Comparison of ENCODE assay signal across 8 cellular contexts in the genomic region with DNA sequence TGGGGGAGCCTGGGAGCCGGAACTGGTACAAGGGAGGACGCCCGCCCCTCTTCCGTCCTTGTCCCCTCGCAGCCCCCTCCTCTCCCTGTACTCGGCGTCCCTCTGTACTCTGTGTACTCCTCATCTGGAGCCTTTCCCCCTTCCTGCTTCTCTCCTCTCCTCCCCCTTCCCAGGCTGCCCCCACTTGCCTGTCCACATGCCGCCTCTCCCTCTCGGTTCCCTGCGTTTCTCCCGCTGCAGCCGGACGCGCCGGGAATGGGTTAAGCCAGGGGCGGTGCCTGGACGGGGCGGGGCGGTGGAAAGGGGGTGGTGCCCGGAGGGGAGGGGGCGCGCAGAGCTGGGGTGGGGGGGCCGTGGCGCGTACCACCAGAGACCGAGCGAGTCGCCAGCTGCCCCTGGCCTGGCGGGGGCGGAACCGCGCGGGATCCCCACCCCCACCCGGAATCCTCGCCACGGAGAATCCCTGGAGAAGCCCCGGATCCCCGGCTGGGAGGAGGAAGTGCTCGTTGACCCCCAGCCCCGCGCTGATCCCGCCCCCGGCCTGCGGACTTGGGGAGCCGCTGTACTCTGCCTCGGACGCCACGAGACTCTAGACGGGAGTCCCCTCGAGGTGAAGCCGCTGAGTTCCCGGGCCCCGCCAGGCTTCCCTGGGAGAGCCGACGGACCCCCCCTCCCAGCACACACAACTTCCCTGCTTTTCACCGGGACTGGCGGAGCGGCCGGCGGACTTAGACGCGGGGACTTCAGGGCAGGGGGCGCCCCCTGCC. TPM values are rescaled to one million over a fixed set of nuclear protein-coding genes. Genes with fewer than 3 reads are reported as not detected.
A peak's percentile ranks its signal among the peaks of the same experiment; 100 is the strongest.
DNase-seq lines count a peak whose midpoint lies in the region; ATAC-seq, FAIRE-seq and TF ChIP-seq lines count a peak whose summit lies in the region.

No MANE protein-coding gene starts in this region.

- H3K9ac ChIP-seq in HepG2 (ENCODE audit: insufficient read depth, low read depth, low read length) = peak overlapping the region; percentile 76

- under 1% methylated on average over 25 of the region's 63 CpGs for WGBS in HepG2 (ENCODE audit: low lambda C conversion rate)
- WGBS in stomach, 5 donors = 0 to 3% (median 1%) methylated on average over 31 to 63 of the region's 63 CpGs

- H3K27me3 ChIP-seq in HepG2 (ENCODE audit: control insufficient read depth in 1 of 2, insufficient read depth in 2 of 2, low read length in 2 of 2) (no peaks in the 10 kb centered on the region), stomach (no peaks in the 10 kb centered on the region)

- H3K36me3 Mint-ChIP-seq in activated naive CD4-positive, alpha-beta T cell treated with anti-CD3 and anti-CD28 coated beads for 36 hours (ENCODE audit: low read depth) = peaks cover 5% of the 10 kb centered on the region
- peaks cover 86% of the 10 kb centered on the region for H3K36me3 Mint-ChIP-seq in dendritic cell treated with granulocyte-macrophage colony-stimulating factor and Interleukin-4, amounts not matched to agents 40 ng/mL and 50 ng/mL, for 4 days (ENCODE audit: low read depth)

- TF ChIP-seq POLR2A in HepG2 (IDR thresholded peaks at IDR 0.05; ENCODE audit: insufficient read depth in 1 of 2, low read depth in 2 of 2, low read length in 2 of 2) (peak in 1 of 2 experiments; percentile 71; a peak in 2 of 4 replicates), stomach (IDR thresholded peaks at IDR 0.05) (peak in 1 of 4 donors; percentile 64)

- H3K9me3 ChIP-seq in HepG2 (ENCODE audit: low read length) (no peaks in the 10 kb centered on the region), stomach (no peaks in the 10 kb centered on the region)

- H3K4me3 ChIP-seq in HepG2 (replicated peaks in 1 of 3; ENCODE audit: insufficient read depth in 1 of 3, low read depth in 2 of 3, low read length in 3 of 3) (peak overlapping the region; percentile 79 to 88 (median 84)), stomach (peak overlapping the region; percentile 68 to 83 (median 78))

- no peak for TF ChIP-seq RAD21 in HepG2 (CRISPR knock-in tag; IDR thresholded peaks at IDR 0.05)

- H3K4me2 ChIP-seq in HepG2 (ENCODE audit: low read depth, low read length) = peak overlapping the region; percentile 94

- no peaks in the 10 kb centered on the region for H3K27me3 Mint-ChIP-seq in activated naive CD4-positive, alpha-beta T cell treated with anti-CD3 and anti-CD28 coated beads for 36 hours (ENCODE audit: low read depth)
- no peaks in the 10 kb centered on the region for H3K27me3 Mint-ChIP-seq in dendritic cell treated with granulocyte-macrophage colony-stimulating factor and Interleukin-4, amounts not matched to agents 40 ng/mL and 50 ng/mL, for 4 days

- CTCF ChIA-PET in activated naive CD4-positive, alpha-beta T cell treated with anti-CD3 and anti-CD28 coated beads for 36 hours (lab: Charles Lee) = interaction anchor here (1.2 to 2.7 kb wide), 2 partner anchors 17 to 24 kb away, joined by 6 to 11 read pairs; no protein-coding TSS in a partner anchor
- CTCF ChIA-PET in HepG2 (lab: Yijun Ruan, JAX; ENCODE audit: low intra/inter-chr PET ratio, low total read pairs) = interaction anchor here (1.1 kb wide), 1 partner anchor 39 kb away, joined by 4 read pairs; no protein-coding TSS in a partner anchor

- FAIRE-seq in HepG2 (lab: Jason Lieb, UNC) = no peak

- H4K20me1 ChIP-seq in HepG2 (ENCODE audit: insufficient read depth, low read length) = peaks cover 16% of the 10 kb centered on the region

- H3K4me1 Mint-ChIP-seq in activated naive CD4-positive, alpha-beta T cell treated with anti-CD3 and anti-CD28 coated beads for 36 hours (ENCODE audit: low read depth) = peaks cover 76% of the 10 kb centered on the region
- peaks cover 90% of the 10 kb centered on the region for H3K4me1 Mint-ChIP-seq in dendritic cell treated with granulocyte-macrophage colony-stimulating factor and Interleukin-4, amounts not matched to agents 40 ng/mL and 50 ng/mL, for 4 days (ENCODE audit: low read depth)

- H3K27ac ChIP-seq in HepG2 (ENCODE audit: extremely low read length, insufficient read depth, low read length) = peak overlapping the region; percentile 64
- peak overlapping the region; percentile 88 to 98 (median 89) for H3K27ac ChIP-seq in stomach

- H3K27ac Mint-ChIP-seq in activated naive CD4-positive, alpha-beta T cell treated with anti-CD3 and anti-CD28 coated beads for 36 hours = no peak overlapping the region
- peak overlapping the region; percentile 91 for H3K27ac Mint-ChIP-seq in dendritic cell treated with granulocyte-macrophage colony-stimulating factor and Interleukin-4, amounts not matched to agents 40 ng/mL and 50 ng/mL, for 4 days

- TF ChIP-seq EP300 in HepG2 (IDR thresholded peaks at IDR 0.05; ENCODE audit: low read depth in 2 of 2, low read length in 2 of 2) (no peak), HepG2 (CRISPR knock-in tag; IDR thresholded peaks at IDR 0.05; ENCODE audit: borderline replicate concordance) (no peak), stomach (IDR thresholded peaks at IDR 0.05) (no peak)

- no peaks in the 10 kb centered on the region for H3K9me3 Mint-ChIP-seq in activated naive CD4-positive, alpha-beta T cell treated with anti-CD3 and anti-CD28 coated beads for 36 hours
- no peaks in the 10 kb centered on the region for H3K9me3 Mint-ChIP-seq in dendritic cell treated with granulocyte-macrophage colony-stimulating factor and Interleukin-4, amounts not matched to agents 40 ng/mL and 50 ng/mL, for 4 days

- POLR2A ChIA-PET in HepG2 (lab: Yijun Ruan, JAX) = interaction anchor here (0.6 to 6.6 kb wide), 6 partner anchors 10 to 32 kb away, joined by 3 to 48 read pairs (median 14); a partner anchor contains a TSS

- no peak for DNase-seq in activated naive CD4-positive, alpha-beta T cell treated with anti-CD3 and anti-CD28 coated beads for 36 hours
- DNase-seq in activated naive CD4-positive, alpha-beta T cell treated with Interleukin-2 at 50 U/mL for 16 hours = no peak
- peak; percentile 64 for DNase-seq in HepG2 (ENCODE audit: low spot score)
- peak; percentile 81 for DNase-seq in stomach
- no peak for DNase-seq in G401 (ENCODE audit: low spot score)

- intact Hi-C loops in activated naive CD4-positive, alpha-beta T cell treated with anti-CD3 and anti-CD28 coated beads for 36 hours (cut with micrococcal nuclease) = loop anchor here (1.0 kb wide), 2 partner anchors 20 to 39 kb away; no protein-coding TSS in a partner anchor
- intact Hi-C loops in dendritic cell treated with granulocyte-macrophage colony-stimulating factor and Interleukin-4, amounts not matched to agents 40 ng/mL and 50 ng/mL, for 4 days (cut with micrococcal nuclease) = loop anchor here (2.0 kb wide), 1 partner anchor 19 kb away; no protein-coding TSS in a partner anchor
- intact Hi-C loops in HepG2 (cut with micrococcal nuclease; ENCODE audit: unreplicated experiment) = no loop called here
- intact Hi-C loops in stomach (cut with DNase I; ENCODE audit: low total_unique reads) = no loop called here

- H3K36me3 ChIP-seq in HepG2 (replicated peaks in 1 of 2; ENCODE audit: control insufficient read depth in 1 of 2, insufficient read depth in 2 of 2, low read length in 2 of 2) = no peaks in the 10 kb centered on the region; a peak in 1 of 5 replicates
- H3K36me3 ChIP-seq in stomach = no peaks in the 10 kb centered on the region

- in situ Hi-C loops in HepG2 (cut with HindIII; ENCODE audit: extremely low pct_ligation_motif_present, low pct_unique_long_range_greater_than_20kb) (no loop called here), G401 (cut with HindIII; ENCODE audit: low sequenced_read_pairs) (no loop called here)

- BruUV-seq in HepG2 (replicated peaks; lab: Mats Ljungman, UMichigan) = no TSS peak

- H3K4me1 ChIP-seq in HepG2 (ENCODE audit: insufficient read depth, low read length) = peaks cover 54% of the 10 kb centered on the region
- H3K4me1 ChIP-seq in stomach = peaks cover 60 to 88% (median 81%) of the 10 kb centered on the region in 4 donors

- H3K4me3 Mint-ChIP-seq in activated naive CD4-positive, alpha-beta T cell treated with anti-CD3 and anti-CD28 coated beads for 36 hours = peak overlapping the region; percentile 62
- H3K4me3 Mint-ChIP-seq in dendritic cell treated with granulocyte-macrophage colony-stimulating factor and Interleukin-4, amounts not matched to agents 40 ng/mL and 50 ng/mL, for 4 days = peak overlapping the region; percentile 76

- ATAC-seq in HepG2 = peak; percentile 56
- ATAC-seq in HG03095 (IDR thresholded peaks at IDR 0.05; ENCODE audit: unreplicated experiment) = no peak

- peaks cover 30% of the 10 kb centered on the region for H3K79me2 ChIP-seq in HepG2 (ENCODE audit: insufficient read depth, low read length)

- H2AFZ ChIP-seq in HepG2 (ENCODE audit: low read length) = no peak overlapping the region

- TF ChIP-seq CTCF in HepG2 (CRISPR knock-in tag; IDR thresholded peaks at IDR 0.05) = no peak; the same call in 1 of the 2 replicates
- no peak for TF ChIP-seq CTCF in stomach (IDR thresholded peaks at IDR 0.05)

RNA-seq across cellular contexts. Expression of a gene that starts 22.5 kb away (rescaled TPM):
- not detected for total RNA-seq in activated naive CD4-positive, alpha-beta T cell treated with anti-CD3 and anti-CD28 coated beads for 36 hours
- not detected for polyA plus RNA-seq in PFSK-1 (2012; ENCODE audit: insufficient read length, low read depth)
- total RNA-seq in HepG2 (2016; rRNA removed; fragmentation: Illumina TruSeq; extraction: Trizol) (not detected in 2 replicates), stomach (1 to 10 TPM in 1 of 5 donors, under 1 TPM in 1, not detected in 3; 0.55 to 1.2 TPM)
- not detected in 2 replicates for total RNA-seq in HepG2 (2016; cell fraction: cytosol; rRNA removed; fragmentation: Illumina TruSeq; extraction: Trizol; ENCODE audit: low read depth)
- not detected in 2 replicates for total RNA-seq in HepG2 (2016; cell fraction: insoluble cytoplasmic fraction; rRNA removed; fragmentation: Illumina TruSeq; extraction: Trizol)
- total RNA-seq in HepG2 (2016; cell fraction: membrane; rRNA removed; fragmentation: Illumina TruSeq; extraction: Trizol) = not detected in 2 replicates
- total RNA-seq in HepG2 (2016; cell fraction: nucleus; rRNA removed; fragmentation: Illumina TruSeq; extraction: Trizol) = not detected in 2 replicates
- polyA plus RNA-seq in HepG2 (2011; rRNA removed) (not detected in 2 replicates), stomach (not detected)
- not detected in 2 replicates for polyA plus RNA-seq in HepG2 (2011; cell fraction: cytosol; rRNA removed)
- not detected in 2 replicates for polyA plus RNA-seq in HepG2 (2011; cell fraction: nucleus; rRNA removed)
- polyA plus RNA-seq in HepG2 (2012) = not detected in 2 replicates
- not detected in 2 replicates for polyA plus RNA-seq in HepG2 (2016; cell fraction: cytosol; fragmentation: Illumina TruSeq; extraction: Trizol; ENCODE audit: low read depth)
- polyA plus RNA-seq in HepG2 (2016; cell fraction: insoluble cytoplasmic fraction; fragmentation: Illumina TruSeq; extraction: Trizol; ENCODE audit: low read depth) = not detected in 2 replicates
- not detected in 2 replicates for polyA plus RNA-seq in HepG2 (2016; cell fraction: membrane; fragmentation: Illumina TruSeq; extraction: Trizol; ENCODE audit: low read depth)
- not detected in 2 replicates for polyA plus RNA-seq in HepG2 (2016; cell fraction: nucleus; fragmentation: Illumina TruSeq; extraction: Trizol; ENCODE audit: insufficient read depth, low read depth)
- polyA minus RNA-seq in HepG2 (2011; rRNA and poly(A)+ RNA removed; ENCODE audit: low replicate concordance) = not detected in 2 replicates
- polyA minus RNA-seq in HepG2 (2011; cell fraction: cytosol; rRNA and poly(A)+ RNA removed) = not detected in 2 replicates
- polyA minus RNA-seq in HepG2 (2011; cell fraction: nucleus; rRNA and poly(A)+ RNA removed) = not detected in 2 replicates
- total RNA-seq in G401 (2014; rRNA removed; shearing (Covaris generic)) = not detected in 2 replicates

RNA-seq across cellular contexts. Expression of a gene that starts 33.0 kb away (rescaled TPM):
- total RNA-seq in activated naive CD4-positive, alpha-beta T cell treated with anti-CD3 and anti-CD28 coated beads for 36 hours = 10 to 100 TPM; 16.9 to 18.5 TPM
- 57.6 TPM for polyA plus RNA-seq in PFSK-1 (2012; ENCODE audit: insufficient read length, low read depth)
- total RNA-seq in HepG2 (2016; rRNA removed; fragmentation: Illumina TruSeq; extraction: Trizol) (8.6 and 8.9 TPM in 2 replicates), stomach (10 to 100 TPM; 14.3 to 40.8 (median 24.6) TPM)
- total RNA-seq in HepG2 (2016; cell fraction: cytosol; rRNA removed; fragmentation: Illumina TruSeq; extraction: Trizol; ENCODE audit: low read depth) = 3.2 and 3.7 TPM in 2 replicates
- 6.7 and 9.5 TPM in 2 replicates for total RNA-seq in HepG2 (2016; cell fraction: insoluble cytoplasmic fraction; rRNA removed; fragmentation: Illumina TruSeq; extraction: Trizol)
- 8.2 and 11.1 TPM in 2 replicates for total RNA-seq in HepG2 (2016; cell fraction: membrane; rRNA removed; fragmentation: Illumina TruSeq; extraction: Trizol)
- total RNA-seq in HepG2 (2016; cell fraction: nucleus; rRNA removed; fragmentation: Illumina TruSeq; extraction: Trizol) = 6.0 and 7.0 TPM in 2 replicates
- polyA plus RNA-seq in HepG2 (2011; rRNA removed) (6.0 and 6.4 TPM in 2 replicates), stomach (10 to 100 TPM; 11.2 to 20.0 (median 17.1) TPM)
- polyA plus RNA-seq in HepG2 (2011; cell fraction: cytosol; rRNA removed) = 2.2 and 3.8 TPM in 2 replicates
- polyA plus RNA-seq in HepG2 (2011; cell fraction: nucleus; rRNA removed) = 13.2 and 13.3 TPM in 2 replicates
- 15.4 and 16.1 TPM in 2 replicates for polyA plus RNA-seq in HepG2 (2012)
- polyA plus RNA-seq in HepG2 (2016; cell fraction: cytosol; fragmentation: Illumina TruSeq; extraction: Trizol; ENCODE audit: low read depth) = 3.8 and 5.4 TPM in 2 replicates
- 12.7 and 17.8 TPM in 2 replicates for polyA plus RNA-seq in HepG2 (2016; cell fraction: insoluble cytoplasmic fraction; fragmentation: Illumina TruSeq; extraction: Trizol; ENCODE audit: low read depth)
- 9.6 and 13.8 TPM in 2 replicates for polyA plus RNA-seq in HepG2 (2016; cell fraction: membrane; fragmentation: Illumina TruSeq; extraction: Trizol; ENCODE audit: low read depth)
- polyA plus RNA-seq in HepG2 (2016; cell fraction: nucleus; fragmentation: Illumina TruSeq; extraction: Trizol; ENCODE audit: insufficient read depth, low read depth) = 19.0 and 19.4 TPM in 2 replicates
- polyA minus RNA-seq in HepG2 (2011; rRNA and poly(A)+ RNA removed; ENCODE audit: low replicate concordance) = 6.4 and 11.7 TPM in 2 replicates
- 6.7 and 8.2 TPM in 2 replicates for polyA minus RNA-seq in HepG2 (2011; cell fraction: cytosol; rRNA and poly(A)+ RNA removed)
- 5.2 and 6.7 TPM in 2 replicates for polyA minus RNA-seq in HepG2 (2011; cell fraction: nucleus; rRNA and poly(A)+ RNA removed)
- total RNA-seq in G401 (2014; rRNA removed; shearing (Covaris generic)) = 9.5 and 11.8 TPM in 2 replicates

RNA-seq across cellular contexts. Expression of a gene that starts 54.3 kb away (rescaled TPM):
- total RNA-seq in activated naive CD4-positive, alpha-beta T cell treated with anti-CD3 and anti-CD28 coated beads for 36 hours = 10 to 100 TPM; 86.5 to 90.4 TPM
- 39.0 TPM for polyA plus RNA-seq in PFSK-1 (2012; ENCODE audit: insufficient read length, low read depth)
- total RNA-seq in HepG2 (2016; rRNA removed; fragmentation: Illumina TruSeq; extraction: Trizol) (114 and 154 TPM in 2 replicates), stomach (1 to 10 TPM in 4 of 5 donors, not detected in 1; 1.4 to 9.8 (median 4.5) TPM)
- 24.3 and 27.3 TPM in 2 replicates for total RNA-seq in HepG2 (2016; cell fraction: cytosol; rRNA removed; fragmentation: Illumina TruSeq; extraction: Trizol; ENCODE audit: low read depth)
- 117 and 162 TPM in 2 replicates for total RNA-seq in HepG2 (2016; cell fraction: insoluble cytoplasmic fraction; rRNA removed; fragmentation: Illumina TruSeq; extraction: Trizol)
- total RNA-seq in HepG2 (2016; cell fraction: membrane; rRNA removed; fragmentation: Illumina TruSeq; extraction: Trizol) = 42.3 and 51.8 TPM in 2 replicates
- 89.2 and 89.6 TPM in 2 replicates for total RNA-seq in HepG2 (2016; cell fraction: nucleus; rRNA removed; fragmentation: Illumina TruSeq; extraction: Trizol)
- polyA plus RNA-seq in HepG2 (2011; rRNA removed) (10.7 and 17.4 TPM in 2 replicates), stomach (1 to 10 TPM; 1.1 to 4.0 (median 3.1) TPM)
- polyA plus RNA-seq in HepG2 (2011; cell fraction: cytosol; rRNA removed) = 6.9 and 8.8 TPM in 2 replicates
- polyA plus RNA-seq in HepG2 (2011; cell fraction: nucleus; rRNA removed) = 9.6 and 11.4 TPM in 2 replicates
- polyA plus RNA-seq in HepG2 (2012) = 8.4 and 23.9 TPM in 2 replicates
- polyA plus RNA-seq in HepG2 (2016; cell fraction: cytosol; fragmentation: Illumina TruSeq; extraction: Trizol; ENCODE audit: low read depth) = 12.0 and 14.2 TPM in 2 replicates
- 133 and 135 TPM in 2 replicates for polyA plus RNA-seq in HepG2 (2016; cell fraction: insoluble cytoplasmic fraction; fragmentation: Illumina TruSeq; extraction: Trizol; ENCODE audit: low read depth)
- polyA plus RNA-seq in HepG2 (2016; cell fraction: membrane; fragmentation: Illumina TruSeq; extraction: Trizol; ENCODE audit: low read depth) = 15.3 and 18.9 TPM in 2 replicates
- 98.6 and 99.5 TPM in 2 replicates for polyA plus RNA-seq in HepG2 (2016; cell fraction: nucleus; fragmentation: Illumina TruSeq; extraction: Trizol; ENCODE audit: insufficient read depth, low read depth)
- polyA minus RNA-seq in HepG2 (2011; rRNA and poly(A)+ RNA removed; ENCODE audit: low replicate concordance) = 8.7 and 50.8 TPM in 2 replicates
- polyA minus RNA-seq in HepG2 (2011; cell fraction: cytosol; rRNA and poly(A)+ RNA removed) = 9.4 and 10.7 TPM in 2 replicates
- polyA minus RNA-seq in HepG2 (2011; cell fraction: nucleus; rRNA and poly(A)+ RNA removed) = 31.5 and 47.0 TPM in 2 replicates
- total RNA-seq in G401 (2014; rRNA removed; shearing (Covaris generic)) = 34.1 and 53.5 TPM in 2 replicates

Comparison
In these comparisons a context has a peak if more than half of its experiments do, and no peak if none do; other contexts are left out.
1. DNase-seq: peak in HepG2 (single experiment) and stomach (single experiment); none in activated naive CD4-positive, alpha-beta T cell treated with anti-CD3 and anti-CD28 coated beads for 36 hours (single experiment), activated naive CD4-positive, alpha-beta T cell treated with Interleukin-2 at 50 U/mL for 16 hours (single experiment) and G401 (single experiment).
2. intact Hi-C loops: an anchor here in activated naive CD4-positive, alpha-beta T cell treated with anti-CD3 and anti-CD28 coated beads for 36 hours (1.0 kb wide) and dendritic cell treated with granulocyte-macrophage colony-stimulating factor and Interleukin-4, amounts not matched to agents 40 ng/mL and 50 ng/mL, for 4 days (2.0 kb wide); none called in HepG2 and stomach.